Comparison of ENCODE assay signal across 8 cellular contexts in genomic region chr1:172746091-172746949, GRCh38.
DNase-seq lines count a peak whose midpoint lies in the region; ATAC-seq, FAIRE-seq and TF ChIP-seq lines count a peak whose summit lies in the region.

No MANE protein-coding gene starts in this region.

- H3K4me2 ChIP-seq in OCI-LY3 (ENCODE audit: low read length) (peak overlapping the region; percentile 76), GM12878 (ENCODE audit: control insufficient read depth, insufficient read depth) (peak overlapping the region; percentile 67), HepG2 (ENCODE audit: low read depth, low read length) (peak overlapping the region; percentile 60)

- H4K20me1 ChIP-seq in OCI-LY3 (ENCODE audit: insufficient read depth, low read length): no peaks in the 10 kb centered on the region
- no peaks in the 10 kb centered on the region for H4K20me1 ChIP-seq in GM12878 (ENCODE audit: control insufficient read depth, insufficient read depth)
- H4K20me1 ChIP-seq in HepG2 (ENCODE audit: insufficient read depth, low read length): no peaks in the 10 kb centered on the region

- ATAC-seq in GM18858 (IDR thresholded peaks at IDR 0.05; ENCODE audit: unreplicated experiment) (peak; percentile 80), HG03025 (IDR thresholded peaks at IDR 0.05; ENCODE audit: low FRiP score, unreplicated experiment) (peak; percentile 84), GM12878 (peak; percentile 86), HepG2 (peak; percentile 65)

- H3K36me3 ChIP-seq in OCI-LY3 (replicated peaks; ENCODE audit: low read depth, low read length) (no peaks in the 10 kb centered on the region), GM12878 (ENCODE audit: control insufficient read depth in 2 of 2, insufficient read depth in 2 of 2, low read length in 1 of 2) (no peaks in the 10 kb centered on the region), HepG2 (replicated peaks in 1 of 2; ENCODE audit: control insufficient read depth in 1 of 2, insufficient read depth in 2 of 2, low read length in 2 of 2) (no peaks in the 10 kb centered on the region), uterus (no peaks in the 10 kb centered on the region)

- H3K9ac ChIP-seq in OCI-LY3 (ENCODE audit: low read length) (peak overlapping the region; percentile 66), GM12878 (ENCODE audit: control insufficient read depth, insufficient read depth, low read length) (no peak overlapping the region), HepG2 (ENCODE audit: insufficient read depth, low read depth, low read length) (no peak overlapping the region)

- DNase-seq in AG10803 (ENCODE audit: low read depth) (peak; percentile 98), GM12878 (ENCODE audit: low read depth, low spot score) (peak; percentile 70), HepG2 (ENCODE audit: low spot score) (peak; percentile 66), urothelium cell line (ENCODE audit: low spot score) (peak; percentile 78), uterus (no peak)

- TF ChIP-seq EP300 in GM12878 (IDR thresholded peaks at IDR 0.05; ENCODE audit: borderline replicate concordance in 1 of 2, control insufficient read depth in 1 of 2, low read depth in 2 of 2, low read length in 2 of 2) (peak; percentile 46 to 72; a peak in 2 of 4 replicates), HepG2 (IDR thresholded peaks at IDR 0.05; ENCODE audit: low read depth in 2 of 2, low read length in 2 of 2) (peak in 1 of 2 experiments; percentile 64; a peak in 2 of 4 replicates), HepG2 (CRISPR knock-in tag; IDR thresholded peaks at IDR 0.05; ENCODE audit: borderline replicate concordance) (peak; percentile 64; the same call in 1 of the 2 replicates)

- H2AFZ ChIP-seq in OCI-LY3 (ENCODE audit: low read depth, low read length) (no peak overlapping the region), GM12878 (ENCODE audit: control insufficient read depth, low read depth, low read length) (no peak overlapping the region), HepG2 (ENCODE audit: low read length) (no peak overlapping the region)

- H3K4me1 ChIP-seq in OCI-LY3 (ENCODE audit: low read length): peaks cover 46% of the 10 kb centered on the region
- H3K4me1 ChIP-seq in GM12878 (ENCODE audit: control insufficient read depth, insufficient read depth, low read length): peaks cover 20% of the 10 kb centered on the region
- peaks cover 22% of the 10 kb centered on the region for H3K4me1 ChIP-seq in HepG2 (ENCODE audit: insufficient read depth, low read length)
- H3K4me1 ChIP-seq in uterus: no peaks in the 10 kb centered on the region

- no peaks in the 10 kb centered on the region for H3K9me3 ChIP-seq in OCI-LY3 (ENCODE audit: insufficient read depth, low read length)
- no peaks in the 10 kb centered on the region; the same call in 2 of the 3 replicates for H3K9me3 ChIP-seq in GM12878 (replicated peaks; ENCODE audit: control insufficient read depth, insufficient read depth, low read length)
- no peaks in the 10 kb centered on the region for H3K9me3 ChIP-seq in HepG2 (ENCODE audit: low read length)
- no peaks in the 10 kb centered on the region for H3K9me3 ChIP-seq in uterus

- POLR2A ChIA-PET in GM12878 (lab: Charles Lee) (interaction anchor here (0.6 to 1.9 kb wide), 2 partner anchors 457 to 1258 kb away, joined by 7 to 8 read pairs; no protein-coding TSS in a partner anchor), HepG2 (lab: Yijun Ruan, JAX) (no interaction called here)

- RAD21 ChIA-PET in GM12878 (lab: Charles Lee; ENCODE audit: unreplicated experiment): interaction anchor here (0.5 to 7.5 kb wide), 10 partner anchors 16 to 1471 kb away, joined by 3 to 201 read pairs (median 4); partner anchors contain the start of gene TNFSF4

- TF ChIP-seq CTCF in AG10803 (conservative IDR thresholded peaks at IDR 0.05; ENCODE audit: low read length): no peak
- no peak for TF ChIP-seq CTCF in OCI-LY3 (IDR thresholded peaks at IDR 0.05; ENCODE audit: low read depth, low read length)
- TF ChIP-seq CTCF in GM12878 (IDR thresholded peaks at IDR 0.05 in 2 of 3, conservative IDR thresholded peaks at IDR 0.05 in 1 of 3; ENCODE audit: control insufficient read depth in 2 of 3, extremely low read depth in 1 of 3, insufficient read depth in 1 of 3, low read depth in 3 of 3, low read length in 3 of 3): no peak
- TF ChIP-seq CTCF in HepG2 (CRISPR knock-in tag; IDR thresholded peaks at IDR 0.05): no peak
- TF ChIP-seq CTCF in uterus (IDR thresholded peaks at IDR 0.05): no peak

- H3K27me3 ChIP-seq in OCI-LY3 (ENCODE audit: low read depth, low read length) (peaks cover 8% of the 10 kb centered on the region; the same call in 1 of the 2 replicates), GM12878 (replicated peaks in 1 of 2; ENCODE audit: control insufficient read depth in 2 of 2, insufficient read depth in 2 of 2, low read length in 1 of 2) (peaks cover 0 to 5% of the 10 kb centered on the region in 2 experiments; a peak in 1 of 4 replicates), HepG2 (ENCODE audit: control insufficient read depth in 1 of 2, insufficient read depth in 2 of 2, low read length in 2 of 2) (no peaks in the 10 kb centered on the region; a peak in 1 of 5 replicates), uterus (no peaks in the 10 kb centered on the region)

- SMC1A ChIA-PET in GM12878 (lab: Charles Lee; ENCODE audit: uncharacterized antibody, unreplicated experiment): interaction anchor here (1.0 to 8.9 kb wide), 13 partner anchors 8 to 684 kb away, joined by 3 to 281 read pairs (median 7); partner anchors contain the start of gene TNFSF4

- in situ Hi-C loops in GM12878 (cut with MboI): loop anchor here (5.0 to 10.0 kb wide), 5 partner anchors 71 to 1998 kb away; partner anchors contain the start of genes CENPL, DARS2 and TNFSF4
- in situ Hi-C loops in HepG2 (cut with HindIII; ENCODE audit: extremely low pct_ligation_motif_present, low pct_unique_long_range_greater_than_20kb): loop anchor here (10.0 to 25.0 kb wide), 2 partner anchors 668 to 1091 kb away; no protein-coding TSS in a partner anchor

- FAIRE-seq in GM12878 (lab: Jason Lieb, UNC) (peak; percentile 99), HepG2 (lab: Jason Lieb, UNC) (peak; percentile 39), urothelium cell line (lab: Jason Lieb, UNC) (peak; percentile 59)

- intact Hi-C loops in GM12878 (cut with micrococcal nuclease; ENCODE audit: unreplicated experiment) (loop anchor here (1.0 to 10.0 kb wide), 2 partner anchors 73 to 1188 kb away; no protein-coding TSS in a partner anchor), HepG2 (cut with micrococcal nuclease; ENCODE audit: unreplicated experiment) (loop anchor here (5.0 to 10.0 kb wide), 4 partner anchors 661 to 1078 kb away; partner anchors contain the start of genes CENPL, DARS2 and KLHL20), uterus (cut with DNase I; ENCODE audit: low total_unique reads) (no loop called here)

- H3K79me2 ChIP-seq in OCI-LY3 (ENCODE audit: low read length) (no peaks in the 10 kb centered on the region), GM12878 (ENCODE audit: control insufficient read depth, insufficient read depth, low read length) (no peaks in the 10 kb centered on the region), HepG2 (ENCODE audit: insufficient read depth, low read length) (no peaks in the 10 kb centered on the region)

- WGBS in GM12878 (ENCODE audit: insufficient coverage, insufficient replicate concordance, low lambda C conversion rate, missing lambda C conversion rate): 0% methylated on average over 3 of the region's 3 CpGs
- WGBS in HepG2 (ENCODE audit: low lambda C conversion rate): 5% methylated on average over 3 of the region's 3 CpGs

- CTCF ChIA-PET in GM12878 (lab: Yijun Ruan, JAX): interaction anchor here (1.1 to 10.3 kb wide), 8 partner anchors 7 to 683 kb away, joined by 3 to 322 read pairs (median 11); partner anchors contain the start of gene TNFSF4
- CTCF ChIA-PET in HepG2 (lab: Yijun Ruan, JAX; ENCODE audit: low intra/inter-chr PET ratio, low total read pairs): interaction anchor here (2.7 kb wide), 1 partner anchor 456 kb away, joined by 10 read pairs; no protein-coding TSS in a partner anchor

- BruUV-seq in GM12878 (replicated peaks; lab: Mats Ljungman, UMichigan): no TSS peak
- no TSS peak for BruUV-seq in HepG2 (replicated peaks; lab: Mats Ljungman, UMichigan)

- H3K4me3 ChIP-seq in AG10803 (ENCODE audit: low read length) (no peak overlapping the region), OCI-LY3 (ENCODE audit: low read length) (peak overlapping the region; percentile 51), GM12878 (no peak overlapping the region), HepG2 (replicated peaks in 1 of 3; ENCODE audit: insufficient read depth in 1 of 3, low read depth in 2 of 3, low read length in 3 of 3) (no peak overlapping the region), uterus (no peak overlapping the region)

- TF ChIP-seq RAD21 in GM12878 (IDR thresholded peaks at IDR 0.05; ENCODE audit: insufficient read depth, low read depth, low read length) (0 out of 2 replicates have a peak, but pooled peaks have one; percentile 27), HepG2 (CRISPR knock-in tag; IDR thresholded peaks at IDR 0.05) (no peak)

- H3K27ac ChIP-seq in OCI-LY3 (ENCODE audit: low read length) (peak overlapping the region; percentile 77), GM12878 (ENCODE audit: control insufficient read depth, insufficient read depth) (no peak overlapping the region), HepG2 (ENCODE audit: extremely low read length, insufficient read depth, low read length) (no peak overlapping the region), uterus (no peak overlapping the region)

- TF ChIP-seq POLR2A in GM12878 (IDR thresholded peaks at IDR 0.05; ENCODE audit: low read depth, low read length) (no peak), HepG2 (IDR thresholded peaks at IDR 0.05; ENCODE audit: insufficient read depth in 1 of 2, low read depth in 2 of 2, low read length in 2 of 2) (no peak), uterus (IDR thresholded peaks at IDR 0.05) (no peak)

TF ChIP-seq in GM12878, 131 proteins besides CTCF, POLR2A, EP300 and RAD21 (continues in another document):
- TF ChIP-seq DPF2 (IDR thresholded peaks at IDR 0.05) (peak; percentile 88; the same call in 1 of the 2 replicates), YBX1 (IDR thresholded peaks at IDR 0.05) (no peak)

TF ChIP-seq in HepG2, 621 proteins besides CTCF, POLR2A, EP300 and RAD21 (continues in another document):
- TF ChIP-seq AGO2 (optimal IDR thresholded peaks at IDR 0.05; ENCODE audit: low read depth, low read length): no peak
- TF ChIP-seq TCF7 (IDR thresholded peaks at IDR 0.05; ENCODE audit: low read depth): peak; percentile 68; the same call in 1 of the 2 replicates
- no peak for TF ChIP-seq ZNF629 (CRISPR knock-in tag; conservative IDR thresholded peaks at IDR 0.05)
- peak; percentile 32; the same call in 1 of the 2 replicates for TF ChIP-seq IRF2 (CRISPR knock-in tag; IDR thresholded peaks at IDR 0.05)
- peak; percentile 35; the same call in 1 of the 2 replicates for TF ChIP-seq RXRB (CRISPR knock-in tag; IDR thresholded peaks at IDR 0.05; ENCODE audit: borderline replicate concordance)
- 0 out of 2 replicates have a peak, but pooled peaks have one; percentile 26 for TF ChIP-seq GATAD2A (CRISPR knock-in tag; IDR thresholded peaks at IDR 0.05)
- TF ChIP-seq ZNF350 (CRISPR knock-in tag; IDR thresholded peaks at IDR 0.05; ENCODE audit: borderline replicate concordance, low read depth): no peak
- TF ChIP-seq NCOA2 (CRISPR knock-in tag; IDR thresholded peaks at IDR 0.05): 0 out of 2 replicates have a peak, but pooled peaks have one; percentile 12
- TF ChIP-seq SAFB2 (CRISPR knock-in tag; IDR thresholded peaks at IDR 0.05; ENCODE audit: borderline replicate concordance, low read depth): no peak

Comparison
In these comparisons a context has a peak if more than half of its experiments do, and no peak if none do; other contexts are left out.
1. DNase-seq: peak in AG10803 (single experiment), GM12878 (single experiment), HepG2 (single experiment) and urothelium cell line (single experiment); none in uterus (0 of 2).
2. Peak in every context shown above with its lines, with median percentiles within 50 percentile points of each other: ATAC-seq and H3K4me2 ChIP-seq.